In genomic region chr2:238846503-238847431, GRCh38 we compare ENCODE assay signal across 11 cellular contexts. TPM values are rescaled to one million over a fixed set of nuclear protein-coding genes. Genes with fewer than 3 reads are reported as not detected.
DNase-seq lines count a peak whose midpoint lies in the region; ATAC-seq and TF ChIP-seq lines count a peak whose summit lies in the region.
"Had no signal": no experiment of that assay in that cellular context is flagged by ENCODE, and none has a peak within 500 bp of the region (broad histone marks: within the 10 kb centered on the region; RNA-seq: fewer than 3 reads in every experiment).

No MANE protein-coding gene starts in this region.

- H3K36me3 ChIP-seq in sigmoid colon = no peaks in the 10 kb centered on the region

- H3K27me3 ChIP-seq in sigmoid colon = peaks cover 0 to 4% (median 3%) of the 10 kb centered on the region in 3 donors

- DNase-seq in EL (peak; percentile 59), coronary artery (ENCODE audit: low spot score) (no peak), iPS-NIHi7 (ENCODE audit: extremely low spot score) (peak; percentile 37), sigmoid colon (peak; percentile 78), GOT3 (lab: John Stamatoyannopoulos, UW) (no peak), T-helper 2 cell (no peak)
- DNase-seq: activated CD4-positive, alpha-beta T cell treated with anti-CD3 and anti-CD28 coated beads for 4 hours; cerebellar nuclear complex; NCI-H446 had no signal

- no peak for ATAC-seq in GM18505 (IDR thresholded peaks at IDR 0.05; ENCODE audit: unreplicated experiment)
- no peak for ATAC-seq in GM19023 (IDR thresholded peaks at IDR 0.05; ENCODE audit: unreplicated experiment)

- 9% methylated on average over 94 of the region's 94 CpGs for WGBS in sigmoid colon, 2 donors

- H3K4me3 ChIP-seq in coronary artery = peak overlapping the region; percentile 90
- peak overlapping the region; percentile 69 to 88 (median 87) for H3K4me3 ChIP-seq in sigmoid colon

- intact Hi-C loops in sigmoid colon (cut with DNase I) = loop anchor here (5.0 to 10.0 kb wide), 2 partner anchors 101 to 122 kb away; no protein-coding TSS in a partner anchor

- no peak for TF ChIP-seq EP300 in sigmoid colon (IDR thresholded peaks at IDR 0.05)

- no peaks in the 10 kb centered on the region for H3K9me3 ChIP-seq in sigmoid colon

- peaks cover 0 to 29% (median 21%) of the 10 kb centered on the region in 4 donors for H3K4me1 ChIP-seq in sigmoid colon

- H3K27ac ChIP-seq in coronary artery (peak overlapping the region; percentile 44 to 92), sigmoid colon (peak overlapping the region; percentile 90 to 97 (median 94))

- no peak for TF ChIP-seq POLR2A in sigmoid colon (IDR thresholded peaks at IDR 0.05)
- no peak for TF ChIP-seq POLR2A in GM18505 (IDR thresholded peaks at IDR 0.05; ENCODE audit: borderline replicate concordance, extremely low read depth, insufficient read depth, insufficient read length)

- no peak for TF ChIP-seq CTCF in coronary artery (IDR thresholded peaks at IDR 0.05)
- no peak for TF ChIP-seq CTCF in sigmoid colon (IDR thresholded peaks at IDR 0.05)

RNA-seq across cellular contexts. Expression of gene TWIST2, which starts 1.1 kb away (rescaled TPM):
- total RNA-seq in sigmoid colon = 10 to 100 TPM; 53.9 to 92.2 (median 79.3) TPM
- polyA plus RNA-seq in sigmoid colon = 10 to 100 TPM in 1 of 3 donors, 1 to 10 TPM in 1, under 1 TPM in 1; 0.92 to 22.8 (median 3.8) TPM

Comparison
In these comparisons a context has a peak if more than half of its experiments do, and no peak if none do; other contexts are left out.
1. DNase-seq: peak in EL (single experiment), iPS-NIHi7 (single experiment) and sigmoid colon (single experiment); none in coronary artery (single experiment), GOT3 (single experiment) and T-helper 2 cell (0 of 5).